In the genomic region with DNA sequence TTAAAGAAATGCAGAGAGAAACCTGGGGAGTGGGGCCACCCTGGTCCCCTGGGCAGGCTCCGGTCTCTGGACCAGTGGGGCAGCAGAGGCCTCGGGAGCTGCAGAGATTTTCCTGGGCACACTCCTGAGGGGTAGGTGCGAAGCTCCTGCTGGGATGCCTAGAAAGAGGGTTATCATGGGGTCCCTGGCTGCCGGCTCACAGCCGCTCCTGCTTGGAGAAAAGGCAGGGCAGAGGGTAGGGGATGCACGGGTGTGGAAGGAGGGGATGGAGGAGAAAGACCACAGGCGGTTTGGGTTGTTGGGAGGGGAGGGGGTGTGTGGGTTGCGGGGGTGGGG, we compare ENCODE assay signal across 1 cellular context.
TF ChIP-seq lines count a peak whose summit lies in the region.

No MANE protein-coding gene starts in this region.

TF ChIP-seq in HepG2, 621 proteins besides CTCF, POLR2A, EP300 and RAD21 (continued from another document):
- TF ChIP-seq ZNF850 (CRISPR knock-in tag; conservative IDR thresholded peaks at IDR 0.05): no peak
